In genomic region chr1:156657161-156657970, GRCh38 we compare ENCODE assay signal across 8 cellular contexts. TPM values are rescaled to one million over a fixed set of nuclear protein-coding genes. Genes with fewer than 3 reads are reported as not detected.
DNase-seq lines count a peak whose midpoint lies in the region; ATAC-seq, FAIRE-seq and TF ChIP-seq lines count a peak whose summit lies in the region.

No MANE protein-coding gene starts in this region.

- H2AFZ ChIP-seq in endothelial cell of umbilical vein (ENCODE audit: low read depth, low read length) = no peak overlapping the region

- H3K27ac ChIP-seq in endothelial cell of umbilical vein (ENCODE audit: insufficient read depth, low read depth, low read length) = no peak overlapping the region

- peak; percentile 22 for ATAC-seq in activated CD8-positive, alpha-beta memory T cell treated with anti-CD3 and anti-CD28 coated beads, Interleukin-2, amount 10 ng/mL, durations not matched to agents 7 days and 5 days
- ATAC-seq in HG02840 (IDR thresholded peaks at IDR 0.05; ENCODE audit: low FRiP score, unreplicated experiment) = no peak

- peaks cover 3 to 9% of the 10 kb centered on the region in 2 experiments for H3K27me3 ChIP-seq in endothelial cell of umbilical vein (ENCODE audit: control insufficient read depth in 2 of 2, insufficient read depth in 2 of 2, low read length in 2 of 2)

- H3K36me3 Mint-ChIP-seq in activated CD8-positive, alpha-beta memory T cell treated with anti-CD3 and anti-CD28 coated beads, Interleukin-2, amount 10 ng/mL, durations not matched to agents 7 days and 5 days = no peaks in the 10 kb centered on the region

- peaks cover 40% of the 10 kb centered on the region for H3K4me1 ChIP-seq in endothelial cell of umbilical vein (ENCODE audit: control insufficient read depth, extremely low read depth, insufficient read depth, low read length)

- no peaks in the 10 kb centered on the region for H3K79me2 ChIP-seq in endothelial cell of umbilical vein (ENCODE audit: control insufficient read depth, insufficient read depth, low read length)

- no peaks in the 10 kb centered on the region for H3K9me3 Mint-ChIP-seq in activated CD8-positive, alpha-beta memory T cell treated with anti-CD3 and anti-CD28 coated beads, Interleukin-2, amount 10 ng/mL, durations not matched to agents 7 days and 5 days (ENCODE audit: low read depth)

- H3K27ac Mint-ChIP-seq in activated CD8-positive, alpha-beta memory T cell treated with anti-CD3 and anti-CD28 coated beads, Interleukin-2, amount 10 ng/mL, durations not matched to agents 7 days and 5 days = no peak overlapping the region

- no peaks in the 10 kb centered on the region for H3K36me3 ChIP-seq in endothelial cell of umbilical vein (ENCODE audit: control insufficient read depth in 2 of 2, extremely low read depth in 1 of 2, insufficient read depth in 2 of 2, low read length in 2 of 2)

- CTCF ChIA-PET in activated CD8-positive, alpha-beta memory T cell treated with anti-CD3 and anti-CD28 coated beads, Interleukin-2, amount 10 ng/mL, durations not matched to agents 7 days and 5 days (lab: Charles Lee) = interaction anchor here (0.6 to 12.6 kb wide), 23 partner anchors 8 to 272 kb away, joined by 3 to 340 read pairs (median 5); partner anchors contain the start of genes BCAN, CRABP2, HAPLN2 and ISG20L2
- CTCF ChIA-PET in endothelial cell of umbilical vein (lab: Charles Lee) = interaction anchor here (0.6 to 8.7 kb wide), 13 partner anchors 9 to 277 kb away, joined by 3 to 237 read pairs (median 4); partner anchors contain the start of genes HAPLN2 and NES

- peak overlapping the region in 1 of 3 experiments; percentile 31 for H3K4me3 ChIP-seq in endothelial cell of umbilical vein (replicated peaks in 1 of 3; ENCODE audit: insufficient read depth in 1 of 3, low read depth in 1 of 3, low read length in 3 of 3)

- dilution Hi-C loops in endothelial cell of umbilical vein (cut with MboI; ENCODE audit: extremely low pct_ligation_motif_present, low sequenced_read_pairs) = no loop called here

- TF ChIP-seq CTCF in endothelial cell of umbilical vein (IDR thresholded peaks at IDR 0.05; ENCODE audit: extremely low read depth in 1 of 2, insufficient read depth in 1 of 2, low read depth in 1 of 2, low read length in 2 of 2) = peak; percentile 95 to 100

- H3K9ac ChIP-seq in endothelial cell of umbilical vein (replicated peaks; ENCODE audit: extremely low read depth, insufficient read depth, low read length) = no peak overlapping the region

- TF ChIP-seq POLR2A in endothelial cell of umbilical vein (IDR thresholded peaks at IDR 0.05; ENCODE audit: low read depth, low read length) = no peak

- H3K27me3 Mint-ChIP-seq in activated CD8-positive, alpha-beta memory T cell treated with anti-CD3 and anti-CD28 coated beads, Interleukin-2, amount 10 ng/mL, durations not matched to agents 7 days and 5 days = peaks cover 50% of the 10 kb centered on the region

- intact Hi-C loops in endothelial cell of umbilical vein (cut with micrococcal nuclease) = loop anchor here (1.0 kb wide), 2 partner anchors 31 to 73 kb away; no protein-coding TSS in a partner anchor

- peak overlapping the region; percentile 17 for H3K4me3 Mint-ChIP-seq in activated CD8-positive, alpha-beta memory T cell treated with anti-CD3 and anti-CD28 coated beads, Interleukin-2, amount 10 ng/mL, durations not matched to agents 7 days and 5 days

- H3K9me1 ChIP-seq in endothelial cell of umbilical vein (replicated peaks; ENCODE audit: control insufficient read depth, extremely low read depth, insufficient read depth, low read length) = no peaks in the 10 kb centered on the region

- H4K20me1 ChIP-seq in endothelial cell of umbilical vein (replicated peaks; ENCODE audit: control insufficient read depth, extremely low read depth, insufficient read depth, low read length) = no peaks in the 10 kb centered on the region

- no TSS peak for BruUV-seq in endothelial cell of umbilical vein (replicated peaks; lab: Mats Ljungman, UMichigan)

- no peaks in the 10 kb centered on the region for H3K9me3 ChIP-seq in endothelial cell of umbilical vein (replicated peaks; ENCODE audit: control insufficient read depth, insufficient read depth, low read length)

- in situ Hi-C loops in ACHN (cut with HindIII; ENCODE audit: low pct_ligation_motif_present, low pct_unique_long_range_greater_than_20kb, low sequenced_read_pairs) = no loop called here

- DNase-seq in ACHN (peak; percentile 63), GM19240 (ENCODE audit: insufficient read length, low spot score) (peak; percentile 67), NCI-H69 (lab: John Stamatoyannopoulos, UW) (peak; percentile 77), endothelial cell of umbilical vein (ENCODE audit: low read depth, low spot score) (peak; percentile 59), midbrain (lab: John Stamatoyannopoulos, UW) (peak; percentile 86)
- peak; percentile 78 for DNase-seq in activated CD8-positive, alpha-beta memory T cell treated with anti-CD3 and anti-CD28 coated beads, Interleukin-2, amount 10 ng/mL, durations not matched to agents 7 days and 5 days
- peak; percentile 38 to 56 for DNase-seq in stimulated activated CD8-positive, alpha-beta memory T cell treated with anti-CD3 and anti-CD28 coated beads, Interleukin-15, amount 100 ng/mL, for 4 hours (ENCODE audit: low read depth in 2 of 2)

- peak; percentile 84 for FAIRE-seq in endothelial cell of umbilical vein (lab: Jason Lieb, UNC)

- peaks cover 54% of the 10 kb centered on the region for H3K4me1 Mint-ChIP-seq in activated CD8-positive, alpha-beta memory T cell treated with anti-CD3 and anti-CD28 coated beads, Interleukin-2, amount 10 ng/mL, durations not matched to agents 7 days and 5 days

- POLR2A ChIA-PET in endothelial cell of umbilical vein (lab: Charles Lee) = interaction anchor here (1.1 kb wide), 1 partner anchor 30 kb away, joined by 8 read pairs; no protein-coding TSS in a partner anchor

- H3K4me2 ChIP-seq in endothelial cell of umbilical vein (ENCODE audit: insufficient read depth, low read length) = peak overlapping the region; percentile 55

RNA-seq across cellular contexts. Expression of gene BCAN, which starts 15.4 kb away (rescaled TPM):
- total RNA-seq in activated CD8-positive, alpha-beta memory T cell treated with anti-CD3 and anti-CD28 coated beads, Interleukin-2, amount 10 ng/mL, durations not matched to agents 7 days and 5 days = under 1 TPM in 1 of 2 experiments, not detected in 1; 0.07 TPM
- not detected in 2 replicates for total RNA-seq in endothelial cell of umbilical vein
- 0.14 and 0.15 TPM in 2 replicates for polyA plus RNA-seq in endothelial cell of umbilical vein
- polyA plus RNA-seq in endothelial cell of umbilical vein (2011; cell fraction: cytosol; rRNA removed) = 0.05 and 0.14 TPM in 2 replicates
- polyA plus RNA-seq in endothelial cell of umbilical vein (2011; cell fraction: nucleus; rRNA removed) = 0.07 TPM in 1 of 2 replicates, not detected in the other
- polyA plus RNA-seq in endothelial cell of umbilical vein (2012) = 0.08 and 0.15 TPM in 2 replicates
- polyA minus RNA-seq in endothelial cell of umbilical vein = 0.15 TPM in 1 of 2 replicates, not detected in the other
- polyA minus RNA-seq in endothelial cell of umbilical vein (2011; cell fraction: cytosol; rRNA and poly(A)+ RNA removed) = not detected
- not detected in 2 replicates for polyA minus RNA-seq in endothelial cell of umbilical vein (2011; cell fraction: nucleus; rRNA and poly(A)+ RNA removed)

RNA-seq across cellular contexts. Expression of gene NES, which starts 19.8 kb away (rescaled TPM):
- not detected for total RNA-seq in activated CD8-positive, alpha-beta memory T cell treated with anti-CD3 and anti-CD28 coated beads, Interleukin-2, amount 10 ng/mL, durations not matched to agents 7 days and 5 days
- 269 and 274 TPM in 2 replicates for total RNA-seq in endothelial cell of umbilical vein
- polyA plus RNA-seq in endothelial cell of umbilical vein = 15.5 and 19.4 TPM in 2 replicates
- polyA plus RNA-seq in endothelial cell of umbilical vein (2011; cell fraction: cytosol; rRNA removed) = 34.7 and 34.8 TPM in 2 replicates
- 54.3 and 59.9 TPM in 2 replicates for polyA plus RNA-seq in endothelial cell of umbilical vein (2011; cell fraction: nucleus; rRNA removed)
- 91.3 and 128 TPM in 2 replicates for polyA plus RNA-seq in endothelial cell of umbilical vein (2012)
- polyA minus RNA-seq in endothelial cell of umbilical vein = 27.1 and 31.8 TPM in 2 replicates
- 1.3 TPM for polyA minus RNA-seq in endothelial cell of umbilical vein (2011; cell fraction: cytosol; rRNA and poly(A)+ RNA removed)
- polyA minus RNA-seq in endothelial cell of umbilical vein (2011; cell fraction: nucleus; rRNA and poly(A)+ RNA removed) = 14.7 and 17.6 TPM in 2 replicates

RNA-seq across cellular contexts. Expression of gene HAPLN2, which starts 38.2 kb away (rescaled TPM):
- total RNA-seq in activated CD8-positive, alpha-beta memory T cell treated with anti-CD3 and anti-CD28 coated beads, Interleukin-2, amount 10 ng/mL, durations not matched to agents 7 days and 5 days = not detected
- total RNA-seq in endothelial cell of umbilical vein = not detected in 2 replicates
- polyA plus RNA-seq in endothelial cell of umbilical vein = 0.14 TPM in 1 of 2 replicates, not detected in the other
- not detected in 2 replicates for polyA plus RNA-seq in endothelial cell of umbilical vein (2011; cell fraction: cytosol; rRNA removed)
- 0.68 and 0.70 TPM in 2 replicates for polyA plus RNA-seq in endothelial cell of umbilical vein (2011; cell fraction: nucleus; rRNA removed)
- not detected in 2 replicates for polyA plus RNA-seq in endothelial cell of umbilical vein (2012)
- not detected in 2 replicates for polyA minus RNA-seq in endothelial cell of umbilical vein
- not detected for polyA minus RNA-seq in endothelial cell of umbilical vein (2011; cell fraction: cytosol; rRNA and poly(A)+ RNA removed)
- not detected in 2 replicates for polyA minus RNA-seq in endothelial cell of umbilical vein (2011; cell fraction: nucleus; rRNA and poly(A)+ RNA removed)

RNA-seq across cellular contexts. Expression of gene CRABP2, which starts 48.0 kb away (rescaled TPM):
- 1 to 10 TPM; 1.4 to 1.9 TPM for total RNA-seq in activated CD8-positive, alpha-beta memory T cell treated with anti-CD3 and anti-CD28 coated beads, Interleukin-2, amount 10 ng/mL, durations not matched to agents 7 days and 5 days
- total RNA-seq in endothelial cell of umbilical vein = 1.0 and 2.6 TPM in 2 replicates
- 0.21 and 0.32 TPM in 2 replicates for polyA plus RNA-seq in endothelial cell of umbilical vein
- polyA plus RNA-seq in endothelial cell of umbilical vein (2011; cell fraction: cytosol; rRNA removed) = 0.37 and 0.45 TPM in 2 replicates
- polyA plus RNA-seq in endothelial cell of umbilical vein (2011; cell fraction: nucleus; rRNA removed) = 1.2 and 2.1 TPM in 2 replicates
- polyA plus RNA-seq in endothelial cell of umbilical vein (2012) = 0.37 and 0.88 TPM in 2 replicates
- not detected in 2 replicates for polyA minus RNA-seq in endothelial cell of umbilical vein
- 2.4 TPM for polyA minus RNA-seq in endothelial cell of umbilical vein (2011; cell fraction: cytosol; rRNA and poly(A)+ RNA removed)
- polyA minus RNA-seq in endothelial cell of umbilical vein (2011; cell fraction: nucleus; rRNA and poly(A)+ RNA removed) = 0.82 TPM in 1 of 2 replicates, not detected in the other

RNA-seq across cellular contexts. Expression of gene GPATCH4, which starts 56.1 kb away (rescaled TPM):
- 10 to 100 TPM; 40.5 to 50.9 TPM for total RNA-seq in activated CD8-positive, alpha-beta memory T cell treated with anti-CD3 and anti-CD28 coated beads, Interleukin-2, amount 10 ng/mL, durations not matched to agents 7 days and 5 days
- total RNA-seq in endothelial cell of umbilical vein = 29.2 and 32.0 TPM in 2 replicates
- polyA plus RNA-seq in endothelial cell of umbilical vein = 15.5 and 22.4 TPM in 2 replicates
- polyA plus RNA-seq in endothelial cell of umbilical vein (2011; cell fraction: cytosol; rRNA removed) = 30.0 and 42.1 TPM in 2 replicates
- polyA plus RNA-seq in endothelial cell of umbilical vein (2011; cell fraction: nucleus; rRNA removed) = 46.6 and 52.0 TPM in 2 replicates
- polyA plus RNA-seq in endothelial cell of umbilical vein (2012) = 39.0 and 64.5 TPM in 2 replicates
- 38.2 and 48.0 TPM in 2 replicates for polyA minus RNA-seq in endothelial cell of umbilical vein
- polyA minus RNA-seq in endothelial cell of umbilical vein (2011; cell fraction: cytosol; rRNA and poly(A)+ RNA removed) = 37.6 TPM
- 26.2 and 46.5 TPM in 2 replicates for polyA minus RNA-seq in endothelial cell of umbilical vein (2011; cell fraction: nucleus; rRNA and poly(A)+ RNA removed)

Comparison
In these comparisons a context has a peak if more than half of its experiments do, and no peak if none do; other contexts are left out.
1. RNA of gene NES, which starts 19.8 kb away (total RNA-seq): 269 to 274 TPM in endothelial cell of umbilical vein; not detected in activated CD8-positive, alpha-beta memory T cell treated with anti-CD3 and anti-CD28 coated beads, Interleukin-2, amount 10 ng/mL, durations not matched to agents 7 days and 5 days; every median in the first group is over 100 times any median in the second.
2. Peak in every context shown above with its lines, with median percentiles within 50 percentile points of each other: DNase-seq.